1 cellular context compared by ENCODE assay signal in genomic region chr17:5055543-5055942, GRCh38.
TF ChIP-seq lines count a peak whose summit lies in the region.

No MANE protein-coding gene starts in this region.

TF ChIP-seq in IMR-90, 13 proteins besides CTCF, POLR2A, EP300 and RAD21:
- TF ChIP-seq MAFK (IDR thresholded peaks at IDR 0.05; ENCODE audit: low read depth, low read length) (no peak), RCOR1 (IDR thresholded peaks at IDR 0.05; ENCODE audit: insufficient replicate concordance, low read length) (no peak), FOS (IDR thresholded peaks at IDR 0.05; ENCODE audit: low read depth, low read length) (no peak), CEBPB (IDR thresholded peaks at IDR 0.05; ENCODE audit: low read depth, low read length) (no peak), SMC3 (IDR thresholded peaks at IDR 0.05; ENCODE audit: low read depth, low read length) (no peak), ELK1 (IDR thresholded peaks at IDR 0.05; ENCODE audit: borderline replicate concordance, low read depth, low read length) (no peak), RFX5 (IDR thresholded peaks at IDR 0.05; ENCODE audit: low read depth, low read length) (no peak), NFE2L2 (IDR thresholded peaks at IDR 0.05; ENCODE audit: low read depth, low read length) (no peak), MAZ (IDR thresholded peaks at IDR 0.05; ENCODE audit: borderline replicate concordance, low read depth, low read length) (no peak), MXI1 (IDR thresholded peaks at IDR 0.05; ENCODE audit: borderline replicate concordance, low read depth, low read length) (no peak), CHD1 (IDR thresholded peaks at IDR 0.05; ENCODE audit: low read depth, low read length) (no peak), USF2 (IDR thresholded peaks at IDR 0.05; ENCODE audit: low read depth, low read length) (no peak), BHLHE40 (IDR thresholded peaks at IDR 0.05; ENCODE audit: low read depth, low read length) (no peak)
